In genomic region chr3:117887031-117887430, GRCh38 we compare ENCODE assay signal across 34 cellular contexts.
"Had no signal": no experiment of that assay in that cellular context is flagged by ENCODE, and none has a peak within 500 bp of the region (broad histone marks: within the 10 kb centered on the region; RNA-seq: fewer than 3 reads in every experiment).

No MANE protein-coding gene starts in this region.

- H3K27me3 ChIP-seq: adrenal gland, body of pancreas, brain microvascular endothelial cell, breast epithelium had no signal

- ATAC-seq: activated CD8-positive, alpha-beta T cell treated with anti-CD3 and anti-CD28 coated beads for 36 hours; activated naive CD4-positive, alpha-beta T cell treated with anti-CD3 and anti-CD28 coated beads, Interleukin-2, amount 50 U/mL, for 72 hours; activated T-cell treated with anti-CD3 and anti-CD28 coated beads, Interleukin-2, amount 50 U/mL, for 4 hours; activated T-cell treated with anti-CD3 and anti-CD28 coated beads, Interleukin-2, amount 50 U/mL, for 72 hours; activated T-helper 17 cell treated with anti-CD3 and anti-CD28 coated beads, Interleukin-2, amount 50 U/mL, for 72 hours; body of pancreas had no signal

- DNase-seq: activated B cell treated with CpG ODN at 0.5 μM for 24 hours; activated CD4-positive, alpha-beta memory T cell treated with anti-CD3 and anti-CD28 coated beads for 36 hours; activated CD4-positive, alpha-beta T cell treated with anti-CD3 and anti-CD28 coated beads for 4 hours; activated CD4-positive, alpha-beta T cell treated with anti-CD3 and anti-CD28 coated beads, Interleukin-2, amount 10 ng/mL, durations not matched to agents 24 days and 14 days; activated CD4-positive, alpha-beta T cell treated with anti-CD3 and anti-CD28 coated beads, Interleukin-2, amount 50 U/mL, for 1 hour; activated CD4-positive, alpha-beta T cell treated with anti-CD3 and anti-CD28 coated beads, Interleukin-2, amount 50 U/mL, for 4 hours; activated CD4-positive, CD25-positive, alpha-beta regulatory T cell treated with anti-CD3 and anti-CD28 coated beads, Interleukin-2, amount 50 U/mL, for 72 hours; activated CD8-positive, alpha-beta memory T cell treated with anti-CD3 and anti-CD28 coated beads, Interleukin-2, amount 50 U/mL, for 4 hours; activated CD8-positive, alpha-beta T cell treated with anti-CD3 and anti-CD28 coated beads for 36 hours; activated effector memory CD4-positive, alpha-beta T cell treated with anti-CD3 and anti-CD28 coated beads, Interleukin-2, amount 50 U/mL, for 16 hours; activated gamma-delta T cell treated with Interleukin-2 at 50 U/mL for 16 hours; activated naive CD4-positive, alpha-beta T cell; activated naive CD4-positive, alpha-beta T cell treated with anti-CD3 and anti-CD28 coated beads for 36 hours; activated naive CD4-positive, alpha-beta T cell treated with anti-CD3 and anti-CD28 coated beads, Interleukin-2, amount 50 U/mL, for 16 hours; activated naive CD8-positive, alpha-beta T cell treated with anti-CD3 and anti-CD28 coated beads for 36 hours; activated T-cell treated with anti-CD3 and anti-CD28 coated beads for 4 hours; activated T-cell treated with anti-CD3 and anti-CD28 coated beads, Interleukin-2, amount 50 U/mL, for 1 hour; activated T-cell treated with anti-CD3 and anti-CD28 coated beads, Interleukin-2, amount 50 U/mL, for 4 hours; activated T-cell treated with anti-CD3 and anti-CD28 coated beads, Interleukin-2, amount 50 U/mL, for 72 hours; adrenal gland; amniotic stem cell; aorta; body of pancreas; brain microvascular endothelial cell; central memory CD4-positive, alpha-beta T cell; T-helper 1 cell; T-helper 2 cell; T-helper 9 cell had no signal

- FAIRE-seq: astrocyte, TTC549 had no signal

- H3K4me3 ChIP-seq: adrenal gland, body of pancreas, breast epithelium had no signal

- H3K4me1 ChIP-seq: adrenal gland, body of pancreas, breast epithelium had no signal

- H3K9me3 ChIP-seq: adrenal gland, body of pancreas, breast epithelium had no signal

- H3K27ac ChIP-seq: adrenal gland, body of pancreas, brain microvascular endothelial cell, breast epithelium, VCaP had no signal

- H3K36me3 ChIP-seq: adrenal gland, brain microvascular endothelial cell, breast epithelium had no signal
